1 cellular context compared by ENCODE assay signal in genomic region chr21:14751602-14752001, GRCh38.
TF ChIP-seq lines count a peak whose summit lies in the region.

No MANE protein-coding gene starts in this region.

TF ChIP-seq in K562, 482 proteins besides CTCF, POLR2A, EP300 and RAD21:
- TF ChIP-seq SIN3A (IDR thresholded peaks at IDR 0.05; ENCODE audit: borderline replicate concordance in 2 of 2, control insufficient read depth in 1 of 2, low read depth in 2 of 2, low read length in 2 of 2), result no peak
- TF ChIP-seq HINFP (tag; conservative IDR thresholded peaks at IDR 0.05; ENCODE audit: low read depth), result peak; percentile 72
- TF ChIP-seq ZC3H8 (IDR thresholded peaks at IDR 0.05), result no peak
- TF ChIP-seq SMARCA5 (IDR thresholded peaks at IDR 0.05), result peak; percentile 53; the same call in 1 of the 2 replicates
- TF ChIP-seq TAF9B (IDR thresholded peaks at IDR 0.05; ENCODE audit: partially characterized antibody), result no peak
- no peak for TF ChIP-seq GABPB1 (CRISPR knock-in tag; IDR thresholded peaks at IDR 0.05)
- TF ChIP-seq LARP7 (IDR thresholded peaks at IDR 0.05), result peak; percentile 76
- peak; percentile 94 for TF ChIP-seq ZNF512 (tag; IDR thresholded peaks at IDR 0.05)
- no peak for TF ChIP-seq SNAPC5 (CRISPR knock-in tag; IDR thresholded peaks at IDR 0.05)
- TF ChIP-seq ESRRA (IDR thresholded peaks at IDR 0.05; ENCODE audit: borderline replicate concordance, low read depth), result no peak
- peak; percentile 41 for TF ChIP-seq ASH1L (IDR thresholded peaks at IDR 0.05; ENCODE audit: borderline replicate concordance, low read depth, partially characterized antibody)
- peak; percentile 37 to 46 for TF ChIP-seq AFF1 (IDR thresholded peaks at IDR 0.05; ENCODE audit: low read depth in 1 of 2, partially characterized antibody in 2 of 2)
- no peak for TF ChIP-seq ZBTB9 (CRISPR knock-in tag; IDR thresholded peaks at IDR 0.05)
- peak; percentile 64; the same call in 1 of the 2 replicates for TF ChIP-seq MTA1 (IDR thresholded peaks at IDR 0.05; ENCODE audit: borderline replicate concordance)
- peak; percentile 27; the same call in 1 of the 2 replicates for TF ChIP-seq ZBTB40 (IDR thresholded peaks at IDR 0.05)
- TF ChIP-seq ZBTB40 (CRISPR knock-in tag; IDR thresholded peaks at IDR 0.05), result no peak
- no peak for TF ChIP-seq CREB1 (IDR thresholded peaks at IDR 0.05)
- no peak for TF ChIP-seq CREB1 (CRISPR knock-in tag; IDR thresholded peaks at IDR 0.05)
- no peak for TF ChIP-seq XRCC4 (IDR thresholded peaks at IDR 0.05; ENCODE audit: extremely low read depth, insufficient read depth, insufficient read length)
- TF ChIP-seq MLLT1 (IDR thresholded peaks at IDR 0.05), result peak; percentile 97 to 98
- peak; percentile 31; the same call in 1 of the 2 replicates for TF ChIP-seq THRAP3 (IDR thresholded peaks at IDR 0.05; ENCODE audit: borderline replicate concordance)
- peak; percentile 74 for TF ChIP-seq NFRKB (IDR thresholded peaks at IDR 0.05; ENCODE audit: low read depth)
- TF ChIP-seq TAL1 (IDR thresholded peaks at IDR 0.05), result 0 out of 2 replicates have a peak, but pooled peaks have one; percentile 5
- TF ChIP-seq ZNF699 (CRISPR knock-in tag; IDR thresholded peaks at IDR 0.05; ENCODE audit: insufficient replicate concordance), result no peak
- TF ChIP-seq HLTF (IDR thresholded peaks at IDR 0.05), result 0 out of 2 replicates have a peak, but pooled peaks have one; percentile 28
